1 cellular context compared by ENCODE assay signal in the genomic region with DNA sequence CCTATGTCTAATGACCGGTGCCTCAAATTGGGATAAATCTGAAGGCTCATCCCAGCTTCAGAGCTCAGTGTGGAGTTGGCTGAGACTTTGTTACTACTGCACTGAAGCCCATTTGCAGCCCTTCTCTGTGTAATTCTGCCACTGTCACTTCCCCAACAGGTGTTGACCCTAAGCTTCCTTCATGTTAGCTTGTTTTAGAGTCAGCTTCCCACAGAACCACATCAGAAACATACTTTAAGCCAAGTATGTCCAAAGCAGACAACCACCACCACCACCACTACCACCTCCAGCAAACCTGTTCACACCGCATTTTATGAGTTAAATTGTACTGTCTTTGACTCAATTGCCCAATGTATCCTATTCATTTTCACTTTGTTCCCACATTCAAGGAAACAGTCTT.
TF ChIP-seq lines count a peak whose summit lies in the region.

No MANE protein-coding gene starts in this region.

TF ChIP-seq in GM12878, 131 proteins besides CTCF, POLR2A, EP300 and RAD21 (continued from another document):
- TF ChIP-seq, protein P1, sequence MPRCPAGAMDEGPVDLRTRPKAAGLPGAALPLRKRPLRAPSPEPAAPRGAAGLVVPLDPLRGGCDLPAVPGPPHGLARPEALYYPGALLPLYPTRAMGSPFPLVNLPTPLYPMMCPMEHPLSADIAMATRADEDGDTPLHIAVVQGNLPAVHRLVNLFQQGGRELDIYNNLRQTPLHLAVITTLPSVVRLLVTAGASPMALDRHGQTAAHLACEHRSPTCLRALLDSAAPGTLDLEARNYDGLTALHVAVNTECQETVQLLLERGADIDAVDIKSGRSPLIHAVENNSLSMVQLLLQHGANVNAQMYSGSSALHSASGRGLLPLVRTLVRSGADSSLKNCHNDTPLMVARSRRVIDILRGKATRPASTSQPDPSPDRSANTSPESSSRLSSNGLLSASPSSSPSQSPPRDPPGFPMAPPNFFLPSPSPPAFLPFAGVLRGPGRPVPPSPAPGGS (IDR thresholded peaks at IDR 0.05; ENCODE audit: borderline replicate concordance, insufficient read depth, low read depth, low read length, poor library complexity, severe bottlenecking): no peak
